ENCODE assay signal across 2 cellular contexts in genomic region chr11:33375236-33375635, GRCh38.
TF ChIP-seq lines count a peak whose summit lies in the region.

No MANE protein-coding gene starts in this region.

TF ChIP-seq in HepG2, 621 proteins besides CTCF, POLR2A, EP300 and RAD21 (continues in another document):
- TF ChIP-seq ZNF770 (CRISPR knock-in tag; IDR thresholded peaks at IDR 0.05) (no peak), NR0B2 (CRISPR knock-in tag; IDR thresholded peaks at IDR 0.05) (no peak), FIP1L1 (IDR thresholded peaks at IDR 0.05; ENCODE audit: borderline replicate concordance, insufficient read depth, low read depth, low read length) (no peak), HIC2 (CRISPR knock-in tag; IDR thresholded peaks at IDR 0.05; ENCODE audit: low read depth) (no peak), FUBP1 (CRISPR knock-in tag; IDR thresholded peaks at IDR 0.05; ENCODE audit: borderline replicate concordance) (no peak), ZSCAN22 (CRISPR knock-in tag; IDR thresholded peaks at IDR 0.05) (no peak), TERF1 (CRISPR knock-in tag; IDR thresholded peaks at IDR 0.05) (no peak), NCOA5 (CRISPR knock-in tag; IDR thresholded peaks at IDR 0.05) (no peak), ZNF609 (CRISPR knock-in tag; IDR thresholded peaks at IDR 0.05; ENCODE audit: borderline replicate concordance) (no peak)

TF ChIP-seq in GM12878, 131 proteins besides CTCF, POLR2A, EP300 and RAD21:
- TF ChIP-seq TCF12 (IDR thresholded peaks at IDR 0.05; ENCODE audit: low read depth, low read length) (no peak), FOS (IDR thresholded peaks at IDR 0.05; ENCODE audit: borderline replicate concordance, extremely low read depth, insufficient read length) (no peak), KDM1A (IDR thresholded peaks at IDR 0.05; ENCODE audit: borderline replicate concordance) (no peak), IKZF1 (conservative IDR thresholded peaks at IDR 0.05) (no peak), LARP7 (IDR thresholded peaks at IDR 0.05) (no peak), CHD1 (IDR thresholded peaks at IDR 0.05; ENCODE audit: low read depth, low read length) (no peak), IRF4 (IDR thresholded peaks at IDR 0.05; ENCODE audit: low read depth, low read length) (no peak), CHD2 (IDR thresholded peaks at IDR 0.05; ENCODE audit: borderline replicate concordance, low read depth, low read length) (no peak), CREM (IDR thresholded peaks at IDR 0.05; ENCODE audit: low read depth) (no peak), JUNB (IDR thresholded peaks at IDR 0.05) (no peak), MEF2B (IDR thresholded peaks at IDR 0.05; ENCODE audit: partially characterized antibody, poor library complexity, severe bottlenecking) (no peak)
